ENCODE assay signal across 8 cellular contexts in the genomic region with DNA sequence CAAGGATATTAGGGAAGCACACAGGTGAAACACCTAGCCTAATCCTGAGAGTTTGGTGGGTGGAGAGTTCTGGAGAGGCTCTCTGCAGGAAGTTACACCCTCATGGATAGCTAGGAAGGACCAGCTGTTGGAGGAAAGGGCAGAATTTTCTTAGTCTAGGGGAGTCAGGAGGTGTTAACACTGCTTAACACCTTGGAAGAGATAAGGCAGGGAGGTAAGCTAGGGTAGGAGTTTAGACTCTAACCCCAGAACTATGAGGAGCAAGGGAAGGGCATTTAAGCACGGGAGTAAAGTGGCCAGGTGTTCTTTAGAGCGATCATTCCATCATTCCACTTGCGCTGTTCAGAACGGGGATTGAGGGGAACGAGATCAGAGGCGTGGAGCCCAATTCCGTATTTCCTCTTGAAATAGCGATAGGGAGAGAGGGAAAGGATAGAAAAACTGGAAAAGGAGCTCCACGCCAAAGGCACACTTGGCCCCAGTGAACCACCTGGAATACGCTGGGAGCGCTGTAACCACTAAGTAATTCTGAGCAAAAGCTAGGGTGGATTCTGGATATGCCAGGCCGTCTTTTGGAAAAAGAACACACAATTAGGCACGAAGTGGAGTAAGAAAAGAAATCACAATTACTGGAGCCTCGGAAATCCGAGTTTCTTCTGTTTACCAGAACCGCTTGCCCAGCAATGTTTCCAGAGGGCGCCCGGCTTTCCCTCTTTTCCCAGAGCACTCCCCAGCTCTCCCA. TPM values are rescaled to one million over a fixed set of nuclear protein-coding genes. Genes with fewer than 3 reads are reported as not detected.
DNase-seq lines count a peak whose midpoint lies in the region; FAIRE-seq and TF ChIP-seq lines count a peak whose summit lies in the region.

No MANE protein-coding gene starts in this region.

- peak; percentile 19 for DNase-seq in GM03348 (ENCODE audit: low spot score)
- peak; percentile 4 for DNase-seq in RWPE1 (ENCODE audit: low spot score)
- no peak for DNase-seq in esophagus squamous epithelium (lab: John Stamatoyannopoulos, UW)
- peak; percentile 19 for DNase-seq in putamen (ENCODE audit: low spot score)
- no peak for DNase-seq in NCI-H1436 treated with DMSO at 0.1 percent for 48 hours (lab: John Stamatoyannopoulos, UW)
- no peak for DNase-seq in NAMALWA (ENCODE audit: low spot score)
- no peak for DNase-seq in stimulated activated CD4-positive, alpha-beta T cell treated with anti-CD3 and anti-CD28 coated beads, Interleukin-1b, Interleukin-23, amount 100 ng/mL, for 48 hours
- DNase-seq in H54 (ENCODE audit: insufficient read length, low spot score), result no peak

- no peaks in the 10 kb centered on the region for H3K36me3 ChIP-seq in esophagus squamous epithelium

- H3K9me3 ChIP-seq in esophagus squamous epithelium, result no peaks in the 10 kb centered on the region

- CTCF ChIA-PET in RWPE1 (lab: Yijun Ruan, JAX), result interaction anchor here (0.7 kb wide), 1 partner anchor 30 kb away, joined by 3 read pairs; no protein-coding TSS in a partner anchor

- intact Hi-C loops in esophagus squamous epithelium (cut with DNase I), result no loop called here

- FAIRE-seq in H54 (lab: Jason Lieb, UNC), result no peak

- peak overlapping the region; percentile 70 to 87 (median 84) for H3K4me3 ChIP-seq in esophagus squamous epithelium

- H3K27ac ChIP-seq in RWPE1, result no peak overlapping the region; the same call in 1 of the 2 replicates
- H3K27ac ChIP-seq in esophagus squamous epithelium, result peak overlapping the region in 2 of 4 donors; percentile 35 to 54

- WGBS in esophagus squamous epithelium, 2 donors, result 12 to 28% methylated on average over 16 to 18 of the region's 18 CpGs

- TF ChIP-seq CTCF in RWPE1 (conservative IDR thresholded peaks at IDR 0.05; ENCODE audit: low read depth) (no peak), esophagus squamous epithelium (IDR thresholded peaks at IDR 0.05) (no peak)

- TF ChIP-seq POLR2A in esophagus squamous epithelium (IDR thresholded peaks at IDR 0.05) (no peak), H54 (IDR thresholded peaks at IDR 0.05; ENCODE audit: low read depth, low read length) (no peak)

- POLR2A ChIA-PET in RWPE1 (lab: Yijun Ruan, JAX; ENCODE audit: low non-redundant PET), result no interaction called here

- peaks cover 20 to 45% (median 26%) of the 10 kb centered on the region in 3 donors for H3K4me1 ChIP-seq in esophagus squamous epithelium

- peaks cover 0 to 47% (median 0%) of the 10 kb centered on the region in 4 donors for H3K27me3 ChIP-seq in esophagus squamous epithelium

RNA-seq across cellular contexts. Expression of gene GPR137B, which starts 1.5 kb away (rescaled TPM):
- total RNA-seq in esophagus squamous epithelium, result 10 to 100 TPM in 2 of 4 donors, 1 to 10 TPM in 2; 3.6 to 16.0 (median 7.4) TPM

Comparison
In these comparisons a context has a peak if more than half of its experiments do, and no peak if none do; other contexts are left out.
1. DNase-seq: peak in GM03348 (single experiment), RWPE1 (single experiment) and putamen (single experiment); none in esophagus squamous epithelium (single experiment), NCI-H1436 treated with DMSO at 0.1 percent for 48 hours (single experiment), NAMALWA (single experiment), stimulated activated CD4-positive, alpha-beta T cell treated with anti-CD3 and anti-CD28 coated beads, Interleukin-1b, Interleukin-23, amount 100 ng/mL, for 48 hours (single experiment) and H54 (single experiment).